In genomic region chr1:150836129-150836773, GRCh38 we compare ENCODE assay signal across 14 cellular contexts. TPM values are rescaled to one million over a fixed set of nuclear protein-coding genes. Genes with fewer than 3 reads are reported as not detected.
DNase-seq lines count a peak whose midpoint lies in the region; ATAC-seq and TF ChIP-seq lines count a peak whose summit lies in the region.
"Had no signal": no experiment of that assay in that cellular context is flagged by ENCODE, and none has a peak within 500 bp of the region (broad histone marks: within the 10 kb centered on the region; RNA-seq: fewer than 3 reads in every experiment).

No MANE protein-coding gene starts in this region.

- DNase-seq in Ammon's horn (ENCODE audit: low spot score), result peak; percentile 8
- peak; percentile 23 for DNase-seq in NCI-H2029 treated with DMSO at 0.1 percent for 48 hours (lab: John Stamatoyannopoulos, UW)
- peak; percentile 37 for DNase-seq in kidney epithelial cell (ENCODE audit: low read depth)
- DNase-seq in mesendoderm, result no peak
- DNase-seq in activated CD8-positive, alpha-beta T cell treated with anti-CD3 and anti-CD28 coated beads for 36 hours, result no peak
- DNase-seq in activated gamma-delta T cell treated with Interleukin-2 at 50 U/mL for 16 hours, result no peak
- DNase-seq: GOT3; NCI-H2227 treated with DMSO at 0.1 percent for 48 hours; nucleus accumbens; Right ventricle myocardium superior; stimulated activated CD4-positive, alpha-beta T cell treated with anti-CD3 and anti-CD28 coated beads, Interleukin-4, amount 100 ng/mL, for 4 hours had no signal

- H3K79me2 ChIP-seq in mesendoderm (ENCODE audit: control insufficient read depth, insufficient read depth, low read length), result no peaks in the 10 kb centered on the region

- no peak overlapping the region for H3K56ac ChIP-seq in mesendoderm (ENCODE audit: low read length)

- H3K4ac ChIP-seq in mesendoderm (ENCODE audit: low read depth, low read length), result no peak overlapping the region

- H3K27ac ChIP-seq in mesendoderm (ENCODE audit: low read depth, low read length), result no peak overlapping the region

- no peak overlapping the region for H2BK15ac ChIP-seq in mesendoderm (replicated peaks; ENCODE audit: low read depth)

- H3K36me3 ChIP-seq in kidney epithelial cell (ENCODE audit: control insufficient read depth, insufficient read depth, low read length) (peaks cover 2% of the 10 kb centered on the region), mesendoderm (ENCODE audit: control insufficient read depth, insufficient read depth, low read length) (peaks cover 2% of the 10 kb centered on the region)

- CTCF ChIA-PET in activated CD8-positive, alpha-beta T cell treated with anti-CD3 and anti-CD28 coated beads for 36 hours (lab: Charles Lee), result no interaction called here

- no peaks in the 10 kb centered on the region for H3K9me3 Mint-ChIP-seq in activated CD8-positive, alpha-beta T cell treated with anti-CD3 and anti-CD28 coated beads for 36 hours

- intact Hi-C loops in activated CD8-positive, alpha-beta T cell treated with anti-CD3 and anti-CD28 coated beads for 36 hours (cut with micrococcal nuclease), result no loop called here

- POLR2A ChIA-PET in activated CD8-positive, alpha-beta T cell treated with anti-CD3 and anti-CD28 coated beads for 36 hours (lab: Charles Lee), result interaction anchor here (0.7 to 1.0 kb wide), 2 partner anchors 130 to 186 kb away, joined by 3 read pairs; no protein-coding TSS in a partner anchor

- no peak overlapping the region for H3K18ac ChIP-seq in mesendoderm (ENCODE audit: low read length)

- no peak overlapping the region for H3K4me3 ChIP-seq in kidney epithelial cell (ENCODE audit: low read depth, low read length)
- H3K4me3 ChIP-seq in mesendoderm (ENCODE audit: low read length), result no peak overlapping the region

- H4K8ac ChIP-seq in mesendoderm (ENCODE audit: low read depth, low read length), result no peak overlapping the region

- H3K27me3 ChIP-seq in kidney epithelial cell (ENCODE audit: control insufficient read depth, insufficient read depth, low read length), result no peaks in the 10 kb centered on the region
- no peaks in the 10 kb centered on the region for H3K27me3 ChIP-seq in mesendoderm (ENCODE audit: insufficient read depth, low read length, poor library complexity)

- H3K79me1 ChIP-seq in mesendoderm (ENCODE audit: low read length), result no peaks in the 10 kb centered on the region

- H2BK120ac ChIP-seq in mesendoderm (ENCODE audit: low read depth, low read length), result no peak overlapping the region

- no peak for TF ChIP-seq CTCF in kidney epithelial cell (IDR thresholded peaks at IDR 0.05; ENCODE audit: insufficient read depth, low read length, poor library complexity, severe bottlenecking)
- no peak for TF ChIP-seq CTCF in activated CD8-positive, alpha-beta T cell treated with anti-CD3 and anti-CD28 coated beads for 36 hours (IDR thresholded peaks at IDR 0.05)

- H3K9ac ChIP-seq in mesendoderm (ENCODE audit: low read length), result no peak overlapping the region

- no peak overlapping the region for H4K5ac ChIP-seq in mesendoderm (ENCODE audit: low read length)

- no peak overlapping the region for H3K23ac ChIP-seq in mesendoderm (ENCODE audit: low read length)

- no peaks in the 10 kb centered on the region for H3K27me3 Mint-ChIP-seq in activated CD8-positive, alpha-beta T cell treated with anti-CD3 and anti-CD28 coated beads for 36 hours

- no peak overlapping the region for H3K4me3 Mint-ChIP-seq in activated CD8-positive, alpha-beta T cell treated with anti-CD3 and anti-CD28 coated beads for 36 hours

- peaks cover 17% of the 10 kb centered on the region for H3K4me1 Mint-ChIP-seq in activated CD8-positive, alpha-beta T cell treated with anti-CD3 and anti-CD28 coated beads for 36 hours (ENCODE audit: low read depth)

- ATAC-seq in GM19372 (IDR thresholded peaks at IDR 0.05; ENCODE audit: low read depth, unreplicated experiment), result peak; percentile 71
- no peak for ATAC-seq in activated CD8-positive, alpha-beta T cell treated with anti-CD3 and anti-CD28 coated beads for 36 hours
- no peak for ATAC-seq in HG02973 (IDR thresholded peaks at IDR 0.05; ENCODE audit: unreplicated experiment)

- H3K4me2 ChIP-seq in mesendoderm (ENCODE audit: low read length), result no peak overlapping the region

- peaks cover 46% of the 10 kb centered on the region for H3K36me3 Mint-ChIP-seq in activated CD8-positive, alpha-beta T cell treated with anti-CD3 and anti-CD28 coated beads for 36 hours (ENCODE audit: low read depth)

- no peaks in the 10 kb centered on the region for H3K4me1 ChIP-seq in mesendoderm (ENCODE audit: control insufficient read depth, low read depth, low read length)

- WGBS in mesendoderm (ENCODE audit: extremely low coverage, insufficient coverage, low lambda C conversion rate), result no CpG with 5 or more reads among the region's 6 CpGs

- H2BK5ac ChIP-seq in mesendoderm (ENCODE audit: low read length), result no peak overlapping the region

- H3K27ac Mint-ChIP-seq in activated CD8-positive, alpha-beta T cell treated with anti-CD3 and anti-CD28 coated beads for 36 hours, result no peak overlapping the region

- H2AK5ac ChIP-seq in mesendoderm (ENCODE audit: low read length), result no peak overlapping the region

RNA-seq across cellular contexts. Expression of gene CTSK, which starts 28.2 kb away (rescaled TPM):
- total RNA-seq in kidney epithelial cell, result 4.0 and 5.2 TPM in 2 replicates
- 4.6 TPM for polyA plus RNA-seq in mesendoderm (2013, experiment 1 of 2)
- polyA plus RNA-seq in mesendoderm (2013, experiment 2 of 2), result 5.2 TPM
- total RNA-seq in activated CD8-positive, alpha-beta T cell treated with anti-CD3 and anti-CD28 coated beads for 36 hours, result 1 to 10 TPM; 2.9 to 3.6 TPM

RNA-seq across cellular contexts. Expression of gene ARNT, which starts 40.1 kb away (rescaled TPM):
- 17.5 and 24.3 TPM in 2 replicates for total RNA-seq in kidney epithelial cell
- 15.1 TPM for polyA plus RNA-seq in mesendoderm (2013, experiment 1 of 2)
- 15.2 TPM for polyA plus RNA-seq in mesendoderm (2013, experiment 2 of 2)
- total RNA-seq in activated CD8-positive, alpha-beta T cell treated with anti-CD3 and anti-CD28 coated beads for 36 hours, result 10 to 100 TPM; 42.3 to 43.0 TPM

RNA-seq across cellular contexts. Expression of gene CTXND2, which starts 50.7 kb away (rescaled TPM):
- not detected in 2 replicates for total RNA-seq in kidney epithelial cell
- not detected for polyA plus RNA-seq in mesendoderm (2013, experiment 1 of 2)
- not detected for polyA plus RNA-seq in mesendoderm (2013, experiment 2 of 2)
- total RNA-seq in activated CD8-positive, alpha-beta T cell treated with anti-CD3 and anti-CD28 coated beads for 36 hours, result not detected
- total RNA-seq: Right ventricle myocardium superior had no signal
- polyA plus RNA-seq: adipose tissue had no signal

Comparison
In these comparisons a context has a peak if more than half of its experiments do, and no peak if none do; other contexts are left out.
1. DNase-seq: peak in Ammon's horn (single experiment), NCI-H2029 treated with DMSO at 0.1 percent for 48 hours (single experiment) and kidney epithelial cell (single experiment); none in mesendoderm (single experiment), activated CD8-positive, alpha-beta T cell treated with anti-CD3 and anti-CD28 coated beads for 36 hours (single experiment) and activated gamma-delta T cell treated with Interleukin-2 at 50 U/mL for 16 hours (single experiment).